ENCODE assay signal across 19 cellular contexts in genomic region chr1:214106375-214106774, GRCh38.
"Had no signal": no experiment of that assay in that cellular context is flagged by ENCODE, and none has a peak within 500 bp of the region (broad histone marks: within the 10 kb centered on the region; RNA-seq: fewer than 3 reads in every experiment).

No MANE protein-coding gene starts in this region.

- H3K27me3 ChIP-seq: brain microvascular endothelial cell, vagina had no signal

- H3K36me3 ChIP-seq: brain microvascular endothelial cell, vagina had no signal

- DNase-seq: activated CD4-positive, alpha-beta T cell treated with anti-CD3 and anti-CD28 coated beads, Interleukin-2, amount 10 ng/mL, durations not matched to agents 24 days and 14 days; activated CD4-positive, CD25-positive, alpha-beta regulatory T cell; activated CD8-positive, alpha-beta T cell treated with anti-CD3 and anti-CD28 coated beads, Interleukin-2, amount 10 ng/mL, durations not matched to agents 7 days and 5 days; activated naive CD4-positive, alpha-beta T cell treated with anti-CD3 and anti-CD28 coated beads for 36 hours; activated T-cell treated with anti-CD3 and anti-CD28 coated beads, Interleukin-2, amount 50 U/mL, for 24 hours; aorta; brain microvascular endothelial cell; cortex of kidney; erythroblast; hippocampal formation; islet precursor cell; occipital lobe; retina; stimulated activated CD4-positive, alpha-beta T cell treated with anti-CD3 and anti-CD28 coated beads, Interleukin-15, amount 100 ng/mL, for 24 hours; stimulated activated CD4-positive, alpha-beta T cell treated with anti-CD3 and anti-CD28 coated beads, Interleukin-2, amount 100 ng/mL, for 48 hours; stimulated activated naive CD8-positive, alpha-beta T cell treated with anti-CD3 and anti-CD28 coated beads, Interleukin-15, amount 100 ng/mL, for 72 hours; T1000; trophoblast cell had no signal

- H3K4me1 ChIP-seq: vagina had no signal

- H3K27ac ChIP-seq: brain microvascular endothelial cell, vagina had no signal

- H3K9me3 ChIP-seq: vagina had no signal

- H3K4me3 ChIP-seq: vagina had no signal

- ATAC-seq: activated CD8-positive, alpha-beta T cell treated with anti-CD3 and anti-CD28 coated beads, Interleukin-2, amount 10 ng/mL, durations not matched to agents 7 days and 5 days; stimulated activated naive CD8-positive, alpha-beta T cell treated with anti-CD3 and anti-CD28 coated beads, Interleukin-15, amount 100 ng/mL, for 72 hours had no signal
